In the genomic region with DNA sequence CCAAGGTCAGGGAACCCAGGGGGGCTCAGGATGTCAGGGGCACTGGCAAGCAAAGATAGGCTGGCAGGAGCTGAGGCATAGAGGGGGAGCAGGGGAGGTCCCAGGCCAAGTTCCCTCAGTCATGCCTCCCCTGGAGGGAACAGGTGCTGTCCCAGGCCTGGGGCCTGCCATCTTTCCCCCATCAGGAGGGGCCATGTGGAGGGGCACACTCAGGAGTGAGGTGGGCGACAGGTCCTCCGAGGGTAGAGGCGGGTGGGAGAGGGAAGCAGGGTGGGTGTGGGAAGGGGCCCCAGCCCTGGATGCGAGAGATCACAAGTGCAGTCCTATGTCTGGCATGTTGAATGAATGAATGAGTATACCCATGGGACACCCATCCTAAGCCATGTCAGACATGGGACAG, we compare ENCODE assay signal across 37 cellular contexts.
"Had no signal": no experiment of that assay in that cellular context is flagged by ENCODE, and none has a peak within 500 bp of the region (broad histone marks: within the 10 kb centered on the region; RNA-seq: fewer than 3 reads in every experiment).

No MANE protein-coding gene starts in this region.

- H3K4me1 Mint-ChIP-seq: activated B cell treated with CpG ODN at 0.5 μM for 24 hours; activated CD4-positive, alpha-beta memory T cell treated with anti-CD3 and anti-CD28 coated beads, Interleukin-2, amount 10 ng/mL, durations not matched to agents 7 days and 5 days; activated CD8-positive, alpha-beta memory T cell treated with anti-CD3 and anti-CD28 coated beads, Interleukin-2, amount 10 ng/mL, durations not matched to agents 7 days and 5 days; activated naive CD8-positive, alpha-beta T cell treated with anti-CD3 and anti-CD28 coated beads for 36 hours; activated T-helper 17 cell treated with anti-CD3 and anti-CD28 coated beads, Interleukin-2, amount 50 U/mL, for 72 hours had no signal

- H3K27me3 ChIP-seq: brain microvascular endothelial cell, Peyer's patch had no signal

- DNase-seq: activated B cell treated with CpG ODN at 0.5 μM for 24 hours; activated CD4-positive, alpha-beta memory T cell treated with anti-CD3 and anti-CD28 coated beads, Interleukin-2, amount 10 ng/mL, durations not matched to agents 7 days and 5 days; activated CD4-positive, alpha-beta T cell treated with anti-CD3 and anti-CD28 coated beads for 48 hours; activated CD4-positive, CD25-positive, alpha-beta regulatory T cell treated with anti-CD3 and anti-CD28 coated beads, Interleukin-2, amount 50 U/mL, for 72 hours; activated CD8-positive, alpha-beta memory T cell treated with anti-CD3 and anti-CD28 coated beads for 24 hours; activated CD8-positive, alpha-beta memory T cell treated with anti-CD3 and anti-CD28 coated beads, Interleukin-2, amount 10 ng/mL, durations not matched to agents 7 days and 5 days; activated CD8-positive, alpha-beta memory T cell treated with anti-CD3 and anti-CD28 coated beads, Interleukin-2, amount 50 U/mL, for 48 hours; activated effector memory CD4-positive, alpha-beta T cell treated with anti-CD3 and anti-CD28 coated beads, Interleukin-2, amount 50 U/mL, for 16 hours; activated naive CD4-positive, alpha-beta T cell; activated naive CD4-positive, alpha-beta T cell treated with anti-CD3 and anti-CD28 coated beads, Interleukin-2, amount 50 U/mL, for 16 hours; activated naive CD8-positive, alpha-beta T cell treated with anti-CD3 and anti-CD28 coated beads for 36 hours; activated T-cell treated with anti-CD3 and anti-CD28 coated beads, Interleukin-2, amount 50 U/mL, for 48 hours; amniotic stem cell; brain microvascular endothelial cell; Karpas-422; KBM-7; NCI-H1048; NCI-H1105 treated with DMSO at 0.1 percent for 48 hours; NCI-H1436; NCI-H1694; NCI-H1930; NCI-H2081 treated with DMSO at 0.1 percent for 48 hours; NCI-H226; NCI-H446 treated with DMSO at 0.1 percent for 48 hours; NCI-H524; NCI-H69; NCI-H82; PC-3; RPMI8226; SW 1271; T-helper 1 cell; T-helper 2 cell; T-helper 9 cell had no signal

- H3K4me1 ChIP-seq: Peyer's patch had no signal

- H3K27me3 Mint-ChIP-seq: activated CD4-positive, alpha-beta memory T cell treated with anti-CD3 and anti-CD28 coated beads, Interleukin-2, amount 10 ng/mL, durations not matched to agents 7 days and 5 days had no signal

- H3K9me3 Mint-ChIP-seq: activated B cell treated with CpG ODN at 0.5 μM for 24 hours; activated CD4-positive, alpha-beta memory T cell treated with anti-CD3 and anti-CD28 coated beads, Interleukin-2, amount 10 ng/mL, durations not matched to agents 7 days and 5 days; activated naive CD8-positive, alpha-beta T cell treated with anti-CD3 and anti-CD28 coated beads for 36 hours; activated T-helper 17 cell treated with anti-CD3 and anti-CD28 coated beads, Interleukin-2, amount 50 U/mL, for 72 hours had no signal

- H3K27ac Mint-ChIP-seq: activated B cell treated with CpG ODN at 0.5 μM for 24 hours; activated CD4-positive, alpha-beta memory T cell treated with anti-CD3 and anti-CD28 coated beads, Interleukin-2, amount 10 ng/mL, durations not matched to agents 7 days and 5 days; activated CD8-positive, alpha-beta memory T cell treated with anti-CD3 and anti-CD28 coated beads, Interleukin-2, amount 10 ng/mL, durations not matched to agents 7 days and 5 days; activated naive CD8-positive, alpha-beta T cell treated with anti-CD3 and anti-CD28 coated beads for 36 hours; activated T-helper 17 cell treated with anti-CD3 and anti-CD28 coated beads, Interleukin-2, amount 50 U/mL, for 72 hours had no signal

- ATAC-seq: activated CD8-positive, alpha-beta memory T cell treated with anti-CD3 and anti-CD28 coated beads, Interleukin-2, amount 10 ng/mL, durations not matched to agents 7 days and 5 days; activated T-helper 17 cell treated with anti-CD3 and anti-CD28 coated beads, Interleukin-2, amount 50 U/mL, for 72 hours; PC-3 had no signal

- H3K9me3 ChIP-seq: Peyer's patch had no signal

- H3K4me3 Mint-ChIP-seq: activated B cell treated with CpG ODN at 0.5 μM for 24 hours; activated CD4-positive, alpha-beta memory T cell treated with anti-CD3 and anti-CD28 coated beads, Interleukin-2, amount 10 ng/mL, durations not matched to agents 7 days and 5 days; activated CD8-positive, alpha-beta memory T cell treated with anti-CD3 and anti-CD28 coated beads, Interleukin-2, amount 10 ng/mL, durations not matched to agents 7 days and 5 days; activated naive CD8-positive, alpha-beta T cell treated with anti-CD3 and anti-CD28 coated beads for 36 hours; activated T-helper 17 cell treated with anti-CD3 and anti-CD28 coated beads, Interleukin-2, amount 50 U/mL, for 72 hours; IgD-negative memory B cell had no signal

- H3K36me3 Mint-ChIP-seq: activated CD8-positive, alpha-beta memory T cell treated with anti-CD3 and anti-CD28 coated beads, Interleukin-2, amount 10 ng/mL, durations not matched to agents 7 days and 5 days; activated naive CD8-positive, alpha-beta T cell treated with anti-CD3 and anti-CD28 coated beads for 36 hours; IgD-negative memory B cell had no signal

- H3K27ac ChIP-seq: brain microvascular endothelial cell, Peyer's patch, VCaP had no signal

- H3K36me3 ChIP-seq: brain microvascular endothelial cell, Peyer's patch had no signal

- H3K4me3 ChIP-seq: Peyer's patch had no signal
